In the genomic region with DNA sequence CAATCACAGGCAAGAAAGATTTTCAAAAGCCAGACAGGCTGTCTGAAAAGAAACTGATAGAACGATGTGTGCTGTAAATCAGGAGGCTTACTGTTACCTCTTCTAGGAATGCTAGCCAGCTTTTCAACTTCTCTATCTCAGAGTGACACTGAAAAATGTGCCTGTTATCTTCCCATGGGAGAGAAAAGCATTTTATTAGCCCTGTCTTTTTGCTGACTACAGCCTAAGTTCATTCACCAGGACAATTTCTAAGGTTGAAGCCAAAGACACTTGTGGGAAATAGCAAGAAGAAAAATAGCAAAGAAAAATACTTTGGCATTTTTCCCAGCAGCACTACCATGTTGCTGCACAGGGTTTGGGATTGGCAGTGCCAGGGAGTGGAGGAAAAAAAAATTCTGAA, we compare ENCODE assay signal across 28 cellular contexts. TPM values are rescaled to one million over a fixed set of nuclear protein-coding genes. Genes with fewer than 3 reads are reported as not detected.
DNase-seq lines count a peak whose midpoint lies in the region; ATAC-seq and TF ChIP-seq lines count a peak whose summit lies in the region.
"Had no signal": no experiment of that assay in that cellular context is flagged by ENCODE, and none has a peak within 500 bp of the region (broad histone marks: within the 10 kb centered on the region; RNA-seq: fewer than 3 reads in every experiment).

No MANE protein-coding gene starts in this region.

- H3K4me3 ChIP-seq in cardiac fibroblast (replicated peaks in 1 of 2; ENCODE audit: low read depth in 2 of 2, low read length in 2 of 2) = no peak overlapping the region
- no peak overlapping the region for H3K4me3 ChIP-seq in naive thymus-derived CD4-positive, alpha-beta T cell (ENCODE audit: low read length)
- H3K4me3 ChIP-seq: BLaER1 treated with 17β-estradiol and CSF1 and Interleukin-3, amounts not matched to agents 10 nM and 100 nM; coronary artery; esophagus squamous epithelium; psoas muscle had no signal

- ATAC-seq in Right ventricle myocardium superior (ENCODE audit: poor library complexity) = peak; percentile 72
- ATAC-seq in naive thymus-derived CD4-positive, alpha-beta T cell = no peak
- ATAC-seq in GM19324 (IDR thresholded peaks at IDR 0.05; ENCODE audit: low FRiP score, unreplicated experiment) = no peak
- ATAC-seq: activated CD4-positive, CD25-positive, alpha-beta regulatory T cell treated with anti-CD3 and anti-CD28 coated beads, Interleukin-2, amount 50 U/mL, for 24 hours; effector memory CD8-positive, alpha-beta T cell; psoas muscle had no signal

- POLR2A ChIA-PET in naive thymus-derived CD4-positive, alpha-beta T cell (lab: Charles Lee) = no interaction called here

- CTCF ChIA-PET in naive thymus-derived CD4-positive, alpha-beta T cell (lab: Charles Lee) = no interaction called here

- no peaks in the 10 kb centered on the region for H3K36me3 Mint-ChIP-seq in naive thymus-derived CD4-positive, alpha-beta T cell
- H3K36me3 Mint-ChIP-seq: activated naive CD8-positive, alpha-beta T cell treated with anti-CD3 and anti-CD28 coated beads for 36 hours had no signal

- H3K27ac ChIP-seq in naive thymus-derived CD4-positive, alpha-beta T cell (ENCODE audit: low read depth, low read length) = no peak overlapping the region
- H3K27ac ChIP-seq: BLaER1 treated with 17β-estradiol and CSF1 and Interleukin-3, amounts not matched to agents 10 nM and 100 nM; brain microvascular endothelial cell; coronary artery; esophagus squamous epithelium; psoas muscle had no signal

- no peak for DNase-seq in Right ventricle myocardium superior
- DNase-seq in cardiac septum (ENCODE audit: low spot score) = no peak
- peak; percentile 18 to 86 for DNase-seq in cardiac fibroblast (ENCODE audit: low read depth in 2 of 2)
- DNase-seq in iris pigment epithelial cell (ENCODE audit: low read depth) = peak; percentile 28
- no peak for DNase-seq in naive thymus-derived CD4-positive, alpha-beta T cell
- no peak for DNase-seq in stimulated activated CD8-positive, alpha-beta memory T cell treated with anti-CD3 and anti-CD28 coated beads, Interleukin-4, amount 100 ng/mL, for 48 hours
- no peak for DNase-seq in DMS 273 treated with DMSO at 0.1 percent for 48 hours (lab: John Stamatoyannopoulos, UW)
- DNase-seq: activated CD4-positive, alpha-beta memory T cell treated with anti-CD3 and anti-CD28 coated beads, Interleukin-2, amount 10 ng/mL, durations not matched to agents 7 days and 5 days; activated naive CD8-positive, alpha-beta T cell treated with anti-CD3 and anti-CD28 coated beads for 36 hours; Caco-2; effector memory CD8-positive, alpha-beta T cell; esophagus squamous epithelium; H9; Kasumi-1; NCI-H1417; NCI-H2081; NCI-H446; nucleus accumbens; psoas muscle; small intestine; stimulated activated CD4-positive, alpha-beta T cell treated with anti-CD3 and anti-CD28 coated beads, Interleukin-2, amount 100 ng/mL, for 24 hours had no signal

- intact Hi-C loops in Right ventricle myocardium superior (cut with DNase I) = no loop called here
- intact Hi-C loops in cardiac septum (cut with DNase I) = no loop called here
- intact Hi-C loops in naive thymus-derived CD4-positive, alpha-beta T cell (cut with micrococcal nuclease) = no loop called here

- H3K9me3 ChIP-seq in naive thymus-derived CD4-positive, alpha-beta T cell (ENCODE audit: control insufficient read depth in 2 of 3, low read length in 3 of 3) = no peaks in the 10 kb centered on the region
- H3K9me3 ChIP-seq: BLaER1 treated with 17β-estradiol and CSF1 and Interleukin-3, amounts not matched to agents 10 nM and 100 nM; Caco-2; esophagus squamous epithelium; psoas muscle had no signal

- H3K27ac Mint-ChIP-seq in naive thymus-derived CD4-positive, alpha-beta T cell = no peak overlapping the region
- H3K27ac Mint-ChIP-seq: activated CD4-positive, alpha-beta memory T cell treated with anti-CD3 and anti-CD28 coated beads, Interleukin-2, amount 10 ng/mL, durations not matched to agents 7 days and 5 days; activated naive CD8-positive, alpha-beta T cell treated with anti-CD3 and anti-CD28 coated beads for 36 hours; effector memory CD8-positive, alpha-beta T cell; H9 had no signal

- H3K9me3 Mint-ChIP-seq in naive thymus-derived CD4-positive, alpha-beta T cell = no peaks in the 10 kb centered on the region
- H3K9me3 Mint-ChIP-seq: activated CD4-positive, alpha-beta memory T cell treated with anti-CD3 and anti-CD28 coated beads, Interleukin-2, amount 10 ng/mL, durations not matched to agents 7 days and 5 days; activated naive CD8-positive, alpha-beta T cell treated with anti-CD3 and anti-CD28 coated beads for 36 hours; effector memory CD8-positive, alpha-beta T cell; H9 had no signal

- no peaks in the 10 kb centered on the region for H3K4me1 Mint-ChIP-seq in naive thymus-derived CD4-positive, alpha-beta T cell
- H3K4me1 Mint-ChIP-seq: activated naive CD8-positive, alpha-beta T cell treated with anti-CD3 and anti-CD28 coated beads for 36 hours had no signal

- H3K4me3 Mint-ChIP-seq in naive thymus-derived CD4-positive, alpha-beta T cell = no peak overlapping the region
- H3K4me3 Mint-ChIP-seq: activated CD4-positive, alpha-beta memory T cell treated with anti-CD3 and anti-CD28 coated beads, Interleukin-2, amount 10 ng/mL, durations not matched to agents 7 days and 5 days; activated naive CD8-positive, alpha-beta T cell treated with anti-CD3 and anti-CD28 coated beads for 36 hours; effector memory CD8-positive, alpha-beta T cell; H9 had no signal

- no peak for TF ChIP-seq CTCF in cardiac fibroblast (IDR thresholded peaks at IDR 0.05; ENCODE audit: low read depth, low read length)

- no peaks in the 10 kb centered on the region for H3K4me1 ChIP-seq in naive thymus-derived CD4-positive, alpha-beta T cell (ENCODE audit: control insufficient read depth in 2 of 2, insufficient read depth in 2 of 2, low read length in 2 of 2)
- H3K4me1 ChIP-seq: psoas muscle had no signal

- H3K27me3 ChIP-seq in naive thymus-derived CD4-positive, alpha-beta T cell (ENCODE audit: control insufficient read depth in 2 of 2, insufficient read depth in 2 of 2, low read length in 2 of 2) = no peaks in the 10 kb centered on the region
- H3K27me3 ChIP-seq: brain microvascular endothelial cell, esophagus squamous epithelium had no signal

- H3K27me3 Mint-ChIP-seq in naive thymus-derived CD4-positive, alpha-beta T cell = peaks cover 0 to 18% (median 8%) of the 10 kb centered on the region in 5 donors
- H3K27me3 Mint-ChIP-seq: effector memory CD8-positive, alpha-beta T cell had no signal

- no peaks in the 10 kb centered on the region for H3K36me3 ChIP-seq in naive thymus-derived CD4-positive, alpha-beta T cell (ENCODE audit: control insufficient read depth in 2 of 3, insufficient read depth in 3 of 3, low read length in 3 of 3)
- H3K36me3 ChIP-seq: BLaER1 treated with 17β-estradiol and CSF1 and Interleukin-3, amounts not matched to agents 10 nM and 100 nM; brain microvascular endothelial cell; esophagus squamous epithelium had no signal

RNA-seq across cellular contexts. Expression of a gene that starts 34.0 kb away (rescaled TPM):
- total RNA-seq in Right ventricle myocardium superior (0.13 TPM), cardiac septum (0.03 TPM)
- total RNA-seq in naive thymus-derived CD4-positive, alpha-beta T cell = not detected
- polyA plus RNA-seq in naive thymus-derived CD4-positive, alpha-beta T cell = not detected
- total RNA-seq: activated CD4-positive, alpha-beta memory T cell treated with anti-CD3 and anti-CD28 coated beads, Interleukin-2, amount 10 ng/mL, durations not matched to agents 7 days and 5 days; activated naive CD8-positive, alpha-beta T cell treated with anti-CD3 and anti-CD28 coated beads for 36 hours; Caco-2; H9; kidney epithelial cell; mammary epithelial cell had no signal
- polyA plus RNA-seq: mammary epithelial cell had no signal

Comparison
In these comparisons a context has a peak if more than half of its experiments do, and no peak if none do; other contexts are left out.
1. DNase-seq: peak in cardiac fibroblast (2 of 2) and iris pigment epithelial cell (single experiment); none in Right ventricle myocardium superior (single experiment), cardiac septum (single experiment), naive thymus-derived CD4-positive, alpha-beta T cell (0 of 9), stimulated activated CD8-positive, alpha-beta memory T cell treated with anti-CD3 and anti-CD28 coated beads, Interleukin-4, amount 100 ng/mL, for 48 hours (single experiment) and DMS 273 treated with DMSO at 0.1 percent for 48 hours (single experiment).